19 cellular contexts compared by ENCODE assay signal in the genomic region with DNA sequence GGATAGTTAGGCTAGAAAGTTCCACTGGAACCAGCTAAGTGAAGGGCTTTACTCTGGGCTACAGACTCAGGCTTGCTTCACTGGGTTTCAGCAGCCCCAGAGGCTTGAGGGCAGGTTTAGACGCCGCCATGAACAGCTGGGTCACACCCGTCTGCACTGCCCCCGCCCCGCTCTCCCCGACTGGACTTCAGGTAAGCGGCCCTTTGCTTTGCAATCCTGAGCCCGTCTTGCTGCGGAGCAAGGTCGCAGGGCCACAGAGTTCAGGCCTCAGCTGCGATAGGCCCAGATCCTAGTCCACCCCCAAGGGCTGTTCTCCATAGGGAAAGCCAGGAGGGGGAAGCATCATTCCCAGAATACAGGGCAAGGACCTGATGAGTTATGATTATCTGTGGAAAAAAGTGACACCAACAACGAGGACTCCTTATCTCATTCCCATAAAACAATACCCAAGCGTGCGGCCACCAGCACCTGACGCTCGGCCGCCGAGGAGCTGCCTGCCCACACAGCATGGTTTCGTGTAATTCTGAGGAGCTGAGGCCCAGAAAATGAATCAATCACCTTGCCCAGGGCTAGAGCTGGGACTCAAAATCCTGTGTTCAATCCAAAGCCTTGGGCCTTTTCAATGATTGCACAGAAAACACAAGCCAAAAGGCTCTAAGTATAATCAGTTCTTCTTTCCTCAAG. TPM values are rescaled to one million over a fixed set of nuclear protein-coding genes. Genes with fewer than 3 reads are reported as not detected.
DNase-seq lines count a peak whose midpoint lies in the region; ATAC-seq, FAIRE-seq and TF ChIP-seq lines count a peak whose summit lies in the region.
"Had no signal": no experiment of that assay in that cellular context is flagged by ENCODE, and none has a peak within 500 bp of the region (broad histone marks: within the 10 kb centered on the region; RNA-seq: fewer than 3 reads in every experiment).

No MANE protein-coding gene starts in this region.

- intact Hi-C loops in endothelial cell of umbilical vein (cut with micrococcal nuclease): loop anchor here (1.0 to 10.0 kb wide), 4 partner anchors 207 to 527 kb away; no protein-coding TSS in a partner anchor
- intact Hi-C loops in vagina (cut with DNase I): loop anchor here (5.0 to 10.0 kb wide), 2 partner anchors 207 to 519 kb away; a partner anchor contains a TSS
- intact Hi-C loops in HepG2 (cut with micrococcal nuclease; ENCODE audit: unreplicated experiment): no loop called here

- H2BK120ac ChIP-seq in trophoblast cell (ENCODE audit: insufficient read depth, low read length, poor library complexity): no peak overlapping the region

- DNase-seq in activated T-cell treated with anti-CD3 and anti-CD28 coated beads, Interleukin-2, amount 50 U/mL, for 24 hours: peak; percentile 19
- DNase-seq in activated T-cell treated with anti-CD3 and anti-CD28 coated beads, Interleukin-2, amount 50 U/mL, for 4 hours: no peak
- DNase-seq in endothelial cell of umbilical vein (ENCODE audit: low read depth, low spot score): no peak
- DNase-seq in trophoblast cell: no peak
- DNase-seq in vagina (ENCODE audit: extremely low spot score in 2 of 2): peak; percentile 64 to 65
- no peak for DNase-seq in ecto neural progenitor cell (ENCODE audit: low spot score)
- no peak for DNase-seq in NCI-H1092 (lab: John Stamatoyannopoulos, UW)
- DNase-seq in HepG2 (ENCODE audit: low spot score): no peak
- DNase-seq: DMS 273 treated with DMSO at 0.1 percent for 48 hours, GF-D8, KG1, NCI-H2029, NCI-H446 treated with DMSO at 0.1 percent for 48 hours, NCI-H748 treated with DMSO at 0.1 percent for 48 hours had no signal

- H2AFZ ChIP-seq in endothelial cell of umbilical vein (ENCODE audit: low read depth, low read length) (no peak overlapping the region), trophoblast cell (ENCODE audit: insufficient read depth, low read length, poor library complexity) (no peak overlapping the region), HepG2 (ENCODE audit: low read length) (no peak overlapping the region)
- H2AFZ ChIP-seq: GM23248 had no signal

- H3K4me1 ChIP-seq in endothelial cell of umbilical vein (ENCODE audit: control insufficient read depth, extremely low read depth, insufficient read depth, low read length) (no peaks in the 10 kb centered on the region), trophoblast cell (ENCODE audit: control insufficient read depth in 1 of 2, insufficient read depth in 2 of 2, low read length in 2 of 2) (peaks cover 0 to 1% of the 10 kb centered on the region in 2 experiments), vagina (peaks cover 4% of the 10 kb centered on the region), HepG2 (ENCODE audit: insufficient read depth, low read length) (no peaks in the 10 kb centered on the region)

- H3K18ac ChIP-seq in trophoblast cell (ENCODE audit: low read length): peak overlapping the region; percentile 34

- peaks cover 25% of the 10 kb centered on the region for H3K36me3 Mint-ChIP-seq in activated T-cell treated with anti-CD3 and anti-CD28 coated beads, Interleukin-2, amount 50 U/mL, for 24 hours (ENCODE audit: low read depth)
- H3K36me3 Mint-ChIP-seq in activated T-cell treated with anti-CD3 and anti-CD28 coated beads, Interleukin-2, amount 50 U/mL, for 4 hours (ENCODE audit: insufficient read depth): peaks cover 10% of the 10 kb centered on the region

- no peaks in the 10 kb centered on the region for H3K79me2 ChIP-seq in endothelial cell of umbilical vein (ENCODE audit: control insufficient read depth, insufficient read depth, low read length)
- H3K79me2 ChIP-seq in trophoblast cell (ENCODE audit: control insufficient read depth, insufficient read depth, low read length, poor library complexity): no peaks in the 10 kb centered on the region
- H3K79me2 ChIP-seq in HepG2 (ENCODE audit: insufficient read depth, low read length): no peaks in the 10 kb centered on the region

- H3K4ac ChIP-seq in trophoblast cell (ENCODE audit: low read depth, low read length): no peak overlapping the region

- H3K27ac ChIP-seq in endothelial cell of umbilical vein (ENCODE audit: insufficient read depth, low read depth, low read length) (no peak overlapping the region), trophoblast cell (ENCODE audit: low read depth, low read length) (no peak overlapping the region), vagina (no peak overlapping the region), HepG2 (ENCODE audit: extremely low read length, insufficient read depth, low read length) (no peak overlapping the region)
- H3K27ac ChIP-seq: C4-2B, GM23248 had no signal

- H2BK12ac ChIP-seq in trophoblast cell (ENCODE audit: low read length): no peak overlapping the region

- H4K12ac ChIP-seq in trophoblast cell (ENCODE audit: low read depth, low read length): no peak overlapping the region

- no peak overlapping the region for H3K4me3 Mint-ChIP-seq in activated T-cell treated with anti-CD3 and anti-CD28 coated beads, Interleukin-2, amount 50 U/mL, for 24 hours
- no peak overlapping the region for H3K4me3 Mint-ChIP-seq in activated T-cell treated with anti-CD3 and anti-CD28 coated beads, Interleukin-2, amount 50 U/mL, for 4 hours

- no peaks in the 10 kb centered on the region for H3K79me1 ChIP-seq in trophoblast cell (ENCODE audit: low read length)

- no peak for TF ChIP-seq CTCF in endothelial cell of umbilical vein (IDR thresholded peaks at IDR 0.05; ENCODE audit: extremely low read depth in 1 of 2, insufficient read depth in 1 of 2, low read depth in 1 of 2, low read length in 2 of 2)
- TF ChIP-seq CTCF in vagina (IDR thresholded peaks at IDR 0.05): no peak
- no peak for TF ChIP-seq CTCF in HepG2 (CRISPR knock-in tag; IDR thresholded peaks at IDR 0.05)

- FAIRE-seq in endothelial cell of umbilical vein (lab: Jason Lieb, UNC): peak; percentile 15
- FAIRE-seq in HepG2 (lab: Jason Lieb, UNC): no peak
- FAIRE-seq: GM12891, GM18507 had no signal

- H2BK5ac ChIP-seq in trophoblast cell (ENCODE audit: low read depth, low read length, poor library complexity): no peak overlapping the region

- no peak overlapping the region for H4K8ac ChIP-seq in trophoblast cell (ENCODE audit: low read depth, low read length)

- no CpG with 5 or more reads among the region's 19 CpGs for WGBS in trophoblast cell (ENCODE audit: extremely low coverage, insufficient coverage, insufficient read length)
- WGBS in HepG2 (ENCODE audit: low lambda C conversion rate): 94% methylated on average over 17 of the region's 19 CpGs

- H4K20me1 ChIP-seq in endothelial cell of umbilical vein (replicated peaks; ENCODE audit: control insufficient read depth, extremely low read depth, insufficient read depth, low read length) (no peaks in the 10 kb centered on the region), HepG2 (ENCODE audit: insufficient read depth, low read length) (no peaks in the 10 kb centered on the region)

- POLR2A ChIA-PET in endothelial cell of umbilical vein (lab: Charles Lee): no interaction called here
- POLR2A ChIA-PET in HepG2 (lab: Yijun Ruan, JAX): no interaction called here

- H3K9ac ChIP-seq in endothelial cell of umbilical vein (replicated peaks; ENCODE audit: extremely low read depth, insufficient read depth, low read length) (no peak overlapping the region), trophoblast cell (ENCODE audit: low read length) (no peak overlapping the region), HepG2 (ENCODE audit: insufficient read depth, low read depth, low read length) (no peak overlapping the region)
- H3K9ac ChIP-seq: GM23248 had no signal

- TF ChIP-seq EP300 in HepG2 (IDR thresholded peaks at IDR 0.05; ENCODE audit: low read depth in 2 of 2, low read length in 2 of 2) (no peak), HepG2 (CRISPR knock-in tag; IDR thresholded peaks at IDR 0.05; ENCODE audit: borderline replicate concordance) (no peak)

- dilution Hi-C loops in endothelial cell of umbilical vein (cut with MboI; ENCODE audit: extremely low pct_ligation_motif_present, low sequenced_read_pairs): no loop called here

- in situ Hi-C loops in HepG2 (cut with HindIII; ENCODE audit: extremely low pct_ligation_motif_present, low pct_unique_long_range_greater_than_20kb): loop anchor here (5.0 kb wide), 1 partner anchor 207 kb away; no protein-coding TSS in a partner anchor

- no peak for TF ChIP-seq POLR2A in endothelial cell of umbilical vein (IDR thresholded peaks at IDR 0.05; ENCODE audit: low read depth, low read length)
- no peak for TF ChIP-seq POLR2A in vagina (IDR thresholded peaks at IDR 0.05)
- TF ChIP-seq POLR2A in HepG2 (IDR thresholded peaks at IDR 0.05; ENCODE audit: insufficient read depth in 1 of 2, low read depth in 2 of 2, low read length in 2 of 2): no peak

- H3K36me3 ChIP-seq in endothelial cell of umbilical vein (ENCODE audit: control insufficient read depth in 2 of 2, extremely low read depth in 1 of 2, insufficient read depth in 2 of 2, low read length in 2 of 2) (peaks cover 0 to 22% of the 10 kb centered on the region in 2 experiments), trophoblast cell (ENCODE audit: control insufficient read depth in 1 of 2, insufficient read depth in 2 of 2, low read length in 2 of 2) (peaks cover 59 to 63% of the 10 kb centered on the region in 2 experiments), vagina (peaks cover 0 to 37% of the 10 kb centered on the region in 2 donors), HepG2 (replicated peaks in 1 of 2; ENCODE audit: control insufficient read depth in 1 of 2, insufficient read depth in 2 of 2, low read length in 2 of 2) (peaks cover 2 to 16% of the 10 kb centered on the region in 2 experiments; a peak in 3 of 5 replicates)

- no peak overlapping the region for H3K4me3 ChIP-seq in endothelial cell of umbilical vein (replicated peaks in 1 of 3; ENCODE audit: insufficient read depth in 1 of 3, low read depth in 1 of 3, low read length in 3 of 3)
- H3K4me3 ChIP-seq in trophoblast cell (ENCODE audit: low read depth, low read length): no peak overlapping the region
- H3K4me3 ChIP-seq in vagina: no peak overlapping the region
- H3K4me3 ChIP-seq in HepG2 (replicated peaks in 1 of 3; ENCODE audit: insufficient read depth in 1 of 3, low read depth in 2 of 3, low read length in 3 of 3): no peak overlapping the region
- H3K4me3 ChIP-seq: GM23248 had no signal

- no TSS peak for BruUV-seq in endothelial cell of umbilical vein (replicated peaks; lab: Mats Ljungman, UMichigan)
- no TSS peak for BruUV-seq in HepG2 (replicated peaks; lab: Mats Ljungman, UMichigan)

- no peaks in the 10 kb centered on the region for H3K4me1 Mint-ChIP-seq in activated T-cell treated with anti-CD3 and anti-CD28 coated beads, Interleukin-2, amount 50 U/mL, for 24 hours (ENCODE audit: low read depth)
- no peaks in the 10 kb centered on the region for H3K4me1 Mint-ChIP-seq in activated T-cell treated with anti-CD3 and anti-CD28 coated beads, Interleukin-2, amount 50 U/mL, for 4 hours (ENCODE audit: low read depth)

- no peak overlapping the region for H2AK5ac ChIP-seq in trophoblast cell (ENCODE audit: low read length)

- H4K91ac ChIP-seq in trophoblast cell (ENCODE audit: low read depth, low read length): peak overlapping the region; percentile 4

- no peak overlapping the region for H3K27ac Mint-ChIP-seq in activated T-cell treated with anti-CD3 and anti-CD28 coated beads, Interleukin-2, amount 50 U/mL, for 24 hours

- H3K23ac ChIP-seq in trophoblast cell (ENCODE audit: low read length): no peak overlapping the region

- no peaks in the 10 kb centered on the region for H3K9me3 Mint-ChIP-seq in activated T-cell treated with anti-CD3 and anti-CD28 coated beads, Interleukin-2, amount 50 U/mL, for 24 hours
- H3K9me3 Mint-ChIP-seq in activated T-cell treated with anti-CD3 and anti-CD28 coated beads, Interleukin-2, amount 50 U/mL, for 4 hours: no peaks in the 10 kb centered on the region

- H3K27me3 ChIP-seq in endothelial cell of umbilical vein (ENCODE audit: control insufficient read depth in 2 of 2, insufficient read depth in 2 of 2, low read length in 2 of 2): no peaks in the 10 kb centered on the region
- H3K27me3 ChIP-seq in trophoblast cell (ENCODE audit: insufficient read depth, low read length): no peaks in the 10 kb centered on the region
- H3K27me3 ChIP-seq in vagina: no peaks in the 10 kb centered on the region
- H3K27me3 ChIP-seq in HepG2 (ENCODE audit: control insufficient read depth in 1 of 2, insufficient read depth in 2 of 2, low read length in 2 of 2): no peaks in the 10 kb centered on the region

- H3K14ac ChIP-seq in trophoblast cell (ENCODE audit: low read length): no peak overlapping the region

- H3K9me3 ChIP-seq in endothelial cell of umbilical vein (replicated peaks; ENCODE audit: control insufficient read depth, insufficient read depth, low read length): no peaks in the 10 kb centered on the region
- H3K9me3 ChIP-seq in trophoblast cell (ENCODE audit: insufficient read depth, low read depth, low read length): no peaks in the 10 kb centered on the region
- H3K9me3 ChIP-seq in vagina: no peaks in the 10 kb centered on the region
- H3K9me3 ChIP-seq in HepG2 (ENCODE audit: low read length): no peaks in the 10 kb centered on the region

- H3K27me3 Mint-ChIP-seq in activated T-cell treated with anti-CD3 and anti-CD28 coated beads, Interleukin-2, amount 50 U/mL, for 24 hours: no peaks in the 10 kb centered on the region
- no peaks in the 10 kb centered on the region for H3K27me3 Mint-ChIP-seq in activated T-cell treated with anti-CD3 and anti-CD28 coated beads, Interleukin-2, amount 50 U/mL, for 4 hours (ENCODE audit: low read depth)

- CTCF ChIA-PET in endothelial cell of umbilical vein (lab: Charles Lee) (interaction anchor here (0.6 to 3.7 kb wide), 5 partner anchors 204 to 528 kb away, joined by 3 to 48 read pairs (median 5); no protein-coding TSS in a partner anchor), HepG2 (lab: Yijun Ruan, JAX; ENCODE audit: low intra/inter-chr PET ratio, low total read pairs) (interaction anchor here (0.9 to 3.0 kb wide), 5 partner anchors 176 to 527 kb away, joined by 3 to 62 read pairs (median 3); a partner anchor contains a TSS)

- H3K9me1 ChIP-seq in endothelial cell of umbilical vein (replicated peaks; ENCODE audit: control insufficient read depth, extremely low read depth, insufficient read depth, low read length): no peaks in the 10 kb centered on the region

- TF ChIP-seq RAD21 in HepG2 (CRISPR knock-in tag; IDR thresholded peaks at IDR 0.05): no peak

- no peak for ATAC-seq in activated T-cell treated with anti-CD3 and anti-CD28 coated beads, Interleukin-2, amount 50 U/mL, for 4 hours
- no peak for ATAC-seq in HepG2
- ATAC-seq: PC-3 had no signal

- no peak overlapping the region for H3K4me2 ChIP-seq in endothelial cell of umbilical vein (ENCODE audit: insufficient read depth, low read length)
- no peak overlapping the region for H3K4me2 ChIP-seq in trophoblast cell (ENCODE audit: low read length)
- H3K4me2 ChIP-seq in HepG2 (ENCODE audit: low read depth, low read length): no peak overlapping the region

RNA-seq across cellular contexts. Expression of a gene that starts 20.4 kb away (rescaled TPM):
- total RNA-seq in activated T-cell treated with anti-CD3 and anti-CD28 coated beads, Interleukin-2, amount 50 U/mL, for 4 hours: 1 to 10 TPM; 2.2 to 2.7 (median 2.4) TPM
- total RNA-seq in endothelial cell of umbilical vein: 19.3 and 22.7 TPM in 2 replicates
- polyA plus RNA-seq in endothelial cell of umbilical vein: 16.2 and 17.9 TPM in 2 replicates
- polyA plus RNA-seq in endothelial cell of umbilical vein (2011; cell fraction: cytosol; rRNA removed): 13.4 and 13.9 TPM in 2 replicates
- 15.0 and 18.1 TPM in 2 replicates for polyA plus RNA-seq in endothelial cell of umbilical vein (2011; cell fraction: nucleus; rRNA removed)
- polyA plus RNA-seq in endothelial cell of umbilical vein (2012): 19.5 and 22.5 TPM in 2 replicates
- polyA minus RNA-seq in endothelial cell of umbilical vein: 26.0 and 29.2 TPM in 2 replicates
- polyA minus RNA-seq in endothelial cell of umbilical vein (2011; cell fraction: cytosol; rRNA and poly(A)+ RNA removed): 9.0 TPM
- 13.7 and 13.8 TPM in 2 replicates for polyA minus RNA-seq in endothelial cell of umbilical vein (2011; cell fraction: nucleus; rRNA and poly(A)+ RNA removed)
- polyA plus RNA-seq in trophoblast cell (2013): 16.0 and 16.7 TPM in 2 replicates
- total RNA-seq in vagina: 28.5 TPM
- total RNA-seq in HepG2 (2016; rRNA removed; fragmentation: Illumina TruSeq; extraction: Trizol): 14.7 and 17.4 TPM in 2 replicates
- total RNA-seq in HepG2 (2016; cell fraction: cytosol; rRNA removed; fragmentation: Illumina TruSeq; extraction: Trizol; ENCODE audit: low read depth): 1.0 and 1.5 TPM in 2 replicates
- 14.3 and 19.5 TPM in 2 replicates for total RNA-seq in HepG2 (2016; cell fraction: insoluble cytoplasmic fraction; rRNA removed; fragmentation: Illumina TruSeq; extraction: Trizol)
- total RNA-seq in HepG2 (2016; cell fraction: membrane; rRNA removed; fragmentation: Illumina TruSeq; extraction: Trizol): 3.8 and 4.1 TPM in 2 replicates
- total RNA-seq in HepG2 (2016; cell fraction: nucleus; rRNA removed; fragmentation: Illumina TruSeq; extraction: Trizol): 13.9 and 16.3 TPM in 2 replicates
- polyA plus RNA-seq in HepG2 (2011; rRNA removed): 11.8 and 12.0 TPM in 2 replicates
- polyA plus RNA-seq in HepG2 (2011; cell fraction: cytosol; rRNA removed): 10.9 and 11.8 TPM in 2 replicates
- polyA plus RNA-seq in HepG2 (2011; cell fraction: nucleus; rRNA removed): 13.6 and 14.0 TPM in 2 replicates
- polyA plus RNA-seq in HepG2 (2012): 6.9 and 8.1 TPM in 2 replicates
- 0.46 and 0.59 TPM in 2 replicates for polyA plus RNA-seq in HepG2 (2016; cell fraction: cytosol; fragmentation: Illumina TruSeq; extraction: Trizol; ENCODE audit: low read depth)
- 10.6 and 11.4 TPM in 2 replicates for polyA plus RNA-seq in HepG2 (2016; cell fraction: insoluble cytoplasmic fraction; fragmentation: Illumina TruSeq; extraction: Trizol; ENCODE audit: low read depth)
- polyA plus RNA-seq in HepG2 (2016; cell fraction: membrane; fragmentation: Illumina TruSeq; extraction: Trizol; ENCODE audit: low read depth): 1.5 and 1.9 TPM in 2 replicates
- 9.0 and 10.6 TPM in 2 replicates for polyA plus RNA-seq in HepG2 (2016; cell fraction: nucleus; fragmentation: Illumina TruSeq; extraction: Trizol; ENCODE audit: insufficient read depth, low read depth)
- polyA minus RNA-seq in HepG2 (2011; rRNA and poly(A)+ RNA removed; ENCODE audit: low replicate concordance): 20.4 and 30.6 TPM in 2 replicates
- polyA minus RNA-seq in HepG2 (2011; cell fraction: cytosol; rRNA and poly(A)+ RNA removed): 7.9 and 10.9 TPM in 2 replicates
- polyA minus RNA-seq in HepG2 (2011; cell fraction: nucleus; rRNA and poly(A)+ RNA removed): 17.6 and 19.1 TPM in 2 replicates

Comparison
In these comparisons a context has a peak if more than half of its experiments do, and no peak if none do; other contexts are left out.
1. DNase-seq: peak in activated T-cell treated with anti-CD3 and anti-CD28 coated beads, Interleukin-2, amount 50 U/mL, for 24 hours (single experiment) and vagina (2 of 2); none in activated T-cell treated with anti-CD3 and anti-CD28 coated beads, Interleukin-2, amount 50 U/mL, for 4 hours (single experiment), endothelial cell of umbilical vein (single experiment), trophoblast cell (0 of 2), ecto neural progenitor cell (single experiment), NCI-H1092 (single experiment) and HepG2 (single experiment).